ENCODE assay signal across 24 cellular contexts in the genomic region with DNA sequence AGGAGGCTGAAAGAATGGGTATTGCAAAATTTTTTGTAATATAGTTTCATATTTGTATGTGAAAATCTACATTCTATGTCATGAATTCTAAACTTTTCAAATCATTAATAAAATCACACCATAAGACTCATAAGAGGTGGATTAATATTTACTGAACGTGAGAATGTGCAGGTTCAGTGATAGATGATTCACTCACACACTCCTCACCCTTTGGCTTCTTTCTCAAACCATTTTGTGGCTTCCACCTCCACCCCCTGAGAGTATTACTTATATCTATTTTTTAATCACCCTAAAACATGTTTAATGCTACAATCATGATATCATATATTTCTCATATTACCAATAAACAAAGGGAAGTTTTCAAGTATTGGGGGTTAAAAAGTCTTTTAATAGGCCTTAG.
"Had no signal": no experiment of that assay in that cellular context is flagged by ENCODE, and none has a peak within 500 bp of the region (broad histone marks: within the 10 kb centered on the region; RNA-seq: fewer than 3 reads in every experiment).

No MANE protein-coding gene starts in this region.

- H3K4me1 ChIP-seq: colonic mucosa, esophagus muscularis mucosa, esophagus squamous epithelium, foreskin keratinocyte, gastrocnemius medialis, gastroesophageal sphincter, heart left ventricle, heart right ventricle had no signal

- H3K4me3 ChIP-seq: colonic mucosa, coronary artery, dorsolateral prefrontal cortex, esophagus muscularis mucosa, esophagus squamous epithelium, gastrocnemius medialis, gastroesophageal sphincter, heart left ventricle, heart right ventricle had no signal

- H3K36me3 ChIP-seq: colonic mucosa, esophagus muscularis mucosa, esophagus squamous epithelium, gastrocnemius medialis, gastroesophageal sphincter, heart left ventricle, heart right ventricle had no signal

- H3K9me3 ChIP-seq: colonic mucosa, esophagus muscularis mucosa, gastrocnemius medialis, heart left ventricle had no signal

- H3K27me3 ChIP-seq: colonic mucosa, dorsolateral prefrontal cortex, esophagus squamous epithelium, foreskin keratinocyte, gastrocnemius medialis, gastroesophageal sphincter had no signal

- DNase-seq: colonic mucosa; cortex of kidney; dermis blood vessel endothelial cell; dorsolateral prefrontal cortex; effector CD4-positive, alpha-beta T cell; effector CD8-positive, alpha-beta T cell; effector memory CD4-positive, alpha-beta T cell; effector memory CD8-positive, alpha-beta T cell; endodermal cell; erythroblast; esophagus squamous epithelium; foreskin fibroblast; foreskin keratinocyte; foreskin melanocyte; gastrocnemius medialis; glutamatergic neuron; head of caudate nucleus; heart left ventricle; heart right ventricle had no signal

- H3K27ac ChIP-seq: colonic mucosa, coronary artery, dorsolateral prefrontal cortex, epithelial cell of prostate, esophagus muscularis mucosa, esophagus squamous epithelium, foreskin keratinocyte, gastrocnemius medialis, gastroesophageal sphincter, heart left ventricle, heart right ventricle had no signal

- ATAC-seq: effector memory CD8-positive, alpha-beta T cell; esophagus mucosa; foreskin keratinocyte; gastrocnemius medialis; gastroesophageal sphincter; heart left ventricle; heart right ventricle had no signal
